Comparison of ENCODE assay signal across 29 cellular contexts in the genomic region with DNA sequence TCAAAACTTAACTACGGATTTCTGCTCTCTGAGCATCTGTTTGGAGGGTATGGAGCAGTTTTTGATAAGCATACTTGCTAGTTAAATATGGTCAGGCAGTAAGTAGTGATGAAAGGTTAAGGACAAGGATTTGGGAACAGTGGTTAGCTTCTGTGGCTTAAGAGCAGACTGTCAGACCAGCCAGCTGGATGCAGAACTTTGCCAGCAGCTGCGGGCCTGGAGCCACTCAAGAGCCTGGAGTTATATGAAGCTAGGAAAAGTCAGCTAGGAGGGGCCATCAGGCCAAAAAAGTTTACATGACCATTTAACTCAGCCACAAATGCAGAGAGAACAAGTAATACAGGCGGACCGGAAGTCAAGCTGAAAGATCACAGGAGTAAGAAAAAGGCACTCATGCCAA.
"Had no signal": no experiment of that assay in that cellular context is flagged by ENCODE, and none has a peak within 500 bp of the region (broad histone marks: within the 10 kb centered on the region; RNA-seq: fewer than 3 reads in every experiment).

No MANE protein-coding gene starts in this region.

- H3K4me1 Mint-ChIP-seq: activated CD4-positive, alpha-beta memory T cell treated with anti-CD3 and anti-CD28 coated beads, Interleukin-2, amount 10 ng/mL, durations not matched to agents 7 days and 5 days; activated CD4-positive, alpha-beta T cell treated with anti-CD3 and anti-CD28 coated beads for 36 hours; activated CD4-positive, alpha-beta T cell treated with anti-CD3 and anti-CD28 coated beads, Interleukin-2, amount 10 ng/mL, durations not matched to agents 24 days and 14 days; activated naive CD4-positive, alpha-beta T cell treated with anti-CD3 and anti-CD28 coated beads, Interleukin-2, amount 10 ng/mL, durations not matched to agents 7 days and 5 days; activated naive CD8-positive, alpha-beta T cell treated with anti-CD3 and anti-CD28 coated beads, Interleukin-2, amount 10 ng/mL, durations not matched to agents 7 days and 5 days; central memory CD8-positive, alpha-beta T cell; endodermal cell; T-helper 17 cell had no signal

- H3K36me3 Mint-ChIP-seq: activated naive CD4-positive, alpha-beta T cell treated with anti-CD3 and anti-CD28 coated beads, Interleukin-2, amount 10 ng/mL, durations not matched to agents 7 days and 5 days; activated naive CD8-positive, alpha-beta T cell treated with anti-CD3 and anti-CD28 coated beads, Interleukin-2, amount 10 ng/mL, durations not matched to agents 7 days and 5 days had no signal

- ATAC-seq: activated CD4-positive, alpha-beta T cell treated with anti-CD3 and anti-CD28 coated beads for 36 hours; activated naive CD4-positive, alpha-beta T cell treated with anti-CD3 and anti-CD28 coated beads, Interleukin-2, amount 50 U/mL, for 72 hours; activated T-cell treated with anti-CD3 and anti-CD28 coated beads, Interleukin-2, amount 50 U/mL, for 72 hours; foreskin keratinocyte; gastrocnemius medialis; T-helper 17 cell had no signal

- H3K27me3 Mint-ChIP-seq: activated CD4-positive, alpha-beta memory T cell treated with anti-CD3 and anti-CD28 coated beads, Interleukin-2, amount 10 ng/mL, durations not matched to agents 7 days and 5 days; activated CD4-positive, alpha-beta T cell treated with anti-CD3 and anti-CD28 coated beads for 36 hours; activated CD4-positive, alpha-beta T cell treated with anti-CD3 and anti-CD28 coated beads, Interleukin-2, amount 10 ng/mL, durations not matched to agents 24 days and 14 days; activated naive CD4-positive, alpha-beta T cell treated with anti-CD3 and anti-CD28 coated beads, Interleukin-2, amount 10 ng/mL, durations not matched to agents 7 days and 5 days; activated naive CD8-positive, alpha-beta T cell treated with anti-CD3 and anti-CD28 coated beads, Interleukin-2, amount 10 ng/mL, durations not matched to agents 7 days and 5 days; activated T-cell treated with anti-CD3 and anti-CD28 coated beads, Interleukin-2, amount 50 U/mL, for 24 hours; central memory CD8-positive, alpha-beta T cell; dendritic cell treated with granulocyte-macrophage colony-stimulating factor and Interleukin-4, amounts not matched to agents 40 ng/mL and 50 ng/mL, for 4 days; T-helper 17 cell had no signal

- H3K4me1 ChIP-seq: ascending aorta, esophagus muscularis mucosa, foreskin keratinocyte, gastrocnemius medialis had no signal

- H3K36me3 ChIP-seq: ascending aorta, brain microvascular endothelial cell, esophagus muscularis mucosa, gastrocnemius medialis had no signal

- H3K4me3 Mint-ChIP-seq: activated CD4-positive, alpha-beta memory T cell treated with anti-CD3 and anti-CD28 coated beads, Interleukin-2, amount 10 ng/mL, durations not matched to agents 7 days and 5 days; activated CD4-positive, alpha-beta T cell treated with anti-CD3 and anti-CD28 coated beads for 36 hours; activated CD4-positive, alpha-beta T cell treated with anti-CD3 and anti-CD28 coated beads, Interleukin-2, amount 10 ng/mL, durations not matched to agents 24 days and 14 days; activated naive CD4-positive, alpha-beta T cell treated with anti-CD3 and anti-CD28 coated beads, Interleukin-2, amount 10 ng/mL, durations not matched to agents 7 days and 5 days; activated naive CD8-positive, alpha-beta T cell treated with anti-CD3 and anti-CD28 coated beads, Interleukin-2, amount 10 ng/mL, durations not matched to agents 7 days and 5 days; activated T-cell treated with anti-CD3 and anti-CD28 coated beads, Interleukin-2, amount 50 U/mL, for 24 hours; activated T-cell treated with anti-CD3 and anti-CD28 coated beads, Interleukin-2, amount 50 U/mL, for 72 hours; central memory CD8-positive, alpha-beta T cell; dendritic cell treated with granulocyte-macrophage colony-stimulating factor and Interleukin-4, amounts not matched to agents 40 ng/mL and 50 ng/mL, for 4 days; endodermal cell; T-helper 17 cell; T-helper 2 cell treated with Interferon-gamma antibody and Interleukin-4, amounts not matched to agents 5 μg/mL and 100 μg/mL, for 36 hours had no signal

- DNase-seq: activated CD4-positive, alpha-beta memory T cell treated with anti-CD3 and anti-CD28 coated beads, Interleukin-2, amount 10 ng/mL, durations not matched to agents 7 days and 5 days; activated CD4-positive, alpha-beta T cell treated with anti-CD3 and anti-CD28 coated beads for 36 hours; activated CD4-positive, alpha-beta T cell treated with anti-CD3 and anti-CD28 coated beads, Interleukin-2, amount 10 ng/mL, durations not matched to agents 24 days and 14 days; activated CD4-positive, CD25-positive, alpha-beta regulatory T cell; activated CD4-positive, CD25-positive, alpha-beta regulatory T cell treated with anti-CD3 and anti-CD28 coated beads, Interleukin-2, amount 50 U/mL, for 72 hours; activated CD8-positive, alpha-beta memory T cell treated with anti-CD3 and anti-CD28 coated beads, Interleukin-2, amount 50 U/mL, for 48 hours; activated gamma-delta T cell; activated naive CD4-positive, alpha-beta T cell; activated naive CD4-positive, alpha-beta T cell treated with anti-CD3 and anti-CD28 coated beads, Interleukin-2, amount 10 ng/mL, durations not matched to agents 7 days and 5 days; activated naive CD8-positive, alpha-beta T cell treated with anti-CD3 and anti-CD28 coated beads, Interleukin-2, amount 10 ng/mL, durations not matched to agents 7 days and 5 days; activated T-cell treated with anti-CD3 and anti-CD28 coated beads for 4 hours; activated T-cell treated with anti-CD3 and anti-CD28 coated beads, Interleukin-2, amount 50 U/mL, for 24 hours; activated T-cell treated with anti-CD3 and anti-CD28 coated beads, Interleukin-2, amount 50 U/mL, for 72 hours; brain microvascular endothelial cell; dorsolateral prefrontal cortex; effector memory CD4-positive, alpha-beta T cell; endodermal cell; foreskin keratinocyte; gastrocnemius medialis; T-helper 1 cell; T-helper 17 cell; T1000 had no signal

- H3K27ac Mint-ChIP-seq: activated CD4-positive, alpha-beta memory T cell treated with anti-CD3 and anti-CD28 coated beads, Interleukin-2, amount 10 ng/mL, durations not matched to agents 7 days and 5 days; activated CD4-positive, alpha-beta T cell treated with anti-CD3 and anti-CD28 coated beads for 36 hours; activated CD4-positive, alpha-beta T cell treated with anti-CD3 and anti-CD28 coated beads, Interleukin-2, amount 10 ng/mL, durations not matched to agents 24 days and 14 days; activated naive CD4-positive, alpha-beta T cell treated with anti-CD3 and anti-CD28 coated beads, Interleukin-2, amount 10 ng/mL, durations not matched to agents 7 days and 5 days; activated naive CD4-positive, alpha-beta T cell treated with anti-CD3 and anti-CD28 coated beads, Interleukin-2, amount 50 U/mL, for 72 hours; activated naive CD8-positive, alpha-beta T cell treated with anti-CD3 and anti-CD28 coated beads, Interleukin-2, amount 10 ng/mL, durations not matched to agents 7 days and 5 days; activated T-cell treated with anti-CD3 and anti-CD28 coated beads, Interleukin-2, amount 50 U/mL, for 24 hours; activated T-cell treated with anti-CD3 and anti-CD28 coated beads, Interleukin-2, amount 50 U/mL, for 72 hours; dendritic cell treated with granulocyte-macrophage colony-stimulating factor and Interleukin-4, amounts not matched to agents 40 ng/mL and 50 ng/mL, for 4 days; endodermal cell; T-helper 17 cell; T-helper 2 cell treated with Interferon-gamma antibody and Interleukin-4, amounts not matched to agents 5 μg/mL and 100 μg/mL, for 36 hours had no signal

- H3K9me3 ChIP-seq: ascending aorta, esophagus muscularis mucosa, gastrocnemius medialis had no signal

- H3K27me3 ChIP-seq: ascending aorta, brain microvascular endothelial cell, dorsolateral prefrontal cortex, esophagus muscularis mucosa, foreskin keratinocyte, gastrocnemius medialis had no signal

- H3K27ac ChIP-seq: ascending aorta, brain microvascular endothelial cell, coronary artery, dorsolateral prefrontal cortex, esophagus muscularis mucosa, foreskin keratinocyte, gastrocnemius medialis had no signal

- H3K4me3 ChIP-seq: ascending aorta, coronary artery, dorsolateral prefrontal cortex, esophagus muscularis mucosa, gastrocnemius medialis had no signal
